Comparison of ENCODE assay signal across 8 cellular contexts in genomic region chr5:180494510-180495181, GRCh38. TPM values are rescaled to one million over a fixed set of nuclear protein-coding genes. Genes with fewer than 3 reads are reported as not detected.
DNase-seq lines count a peak whose midpoint lies in the region; ATAC-seq and TF ChIP-seq lines count a peak whose summit lies in the region.

No MANE protein-coding gene starts in this region.

- H3K27ac ChIP-seq in WERI-Rb-1 (peak overlapping the region; percentile 95), colonic mucosa (peak overlapping the region; percentile 96), left lung (peak overlapping the region; percentile 93 to 95)

- ATAC-seq in GM19328 (IDR thresholded peaks at IDR 0.05; ENCODE audit: unreplicated experiment) (peak; percentile 32), HG03432 (IDR thresholded peaks at IDR 0.05; ENCODE audit: unreplicated experiment) (peak; percentile 41), left lung (peak; percentile 43)

- no peaks in the 10 kb centered on the region for H3K9me3 ChIP-seq in WERI-Rb-1 (ENCODE audit: severe bottlenecking)
- no peaks in the 10 kb centered on the region for H3K9me3 ChIP-seq in colonic mucosa
- H3K9me3 ChIP-seq in left lung: no peaks in the 10 kb centered on the region

- H3K27me3 ChIP-seq in WERI-Rb-1 (ENCODE audit: insufficient read depth, low read depth, severe bottlenecking) (no peaks in the 10 kb centered on the region), colonic mucosa (no peaks in the 10 kb centered on the region), left lung (no peaks in the 10 kb centered on the region)

- H3K4me1 ChIP-seq in colonic mucosa (peaks cover 12% of the 10 kb centered on the region), left lung (peaks cover 2 to 46% of the 10 kb centered on the region in 2 donors)

- H3K36me3 Mint-ChIP-seq in CD14-positive monocyte: peaks cover 3 to 15% of the 10 kb centered on the region in 2 donors

- DNase-seq in CD14-positive monocyte (ENCODE audit: low spot score) (no peak), WERI-Rb-1 (peak; percentile 10), colonic mucosa (peak; percentile 46), left lung (peak; percentile 53 to 85), epidermal melanocyte (ENCODE audit: insufficient read length, low spot score) (no peak)
- DNase-seq in stimulated activated CD4-positive, alpha-beta T cell treated with anti-CD3 and anti-CD28 coated beads, Interleukin-4, amount 100 ng/mL, for 1 hour: peak; percentile 48

- H3K4me3 ChIP-seq in WERI-Rb-1 (ENCODE audit: low read depth, low read length): peak overlapping the region; percentile 69
- H3K4me3 ChIP-seq in colonic mucosa: peak overlapping the region; percentile 99
- peak overlapping the region; percentile 92 to 98 for H3K4me3 ChIP-seq in left lung

- H3K36me3 ChIP-seq in WERI-Rb-1 (peaks cover 15% of the 10 kb centered on the region), colonic mucosa (no peaks in the 10 kb centered on the region), left lung (no peaks in the 10 kb centered on the region)

- H3K27me3 Mint-ChIP-seq in CD14-positive monocyte (ENCODE audit: low read depth in 3 of 3): peaks cover 0 to 2% (median 0%) of the 10 kb centered on the region in 3 donors

- H3K27ac Mint-ChIP-seq in CD14-positive monocyte: peak overlapping the region; percentile 78 to 91 (median 90)

- no peak for TF ChIP-seq CTCF in CD14-positive monocyte (IDR thresholded peaks at IDR 0.05)
- no peak for TF ChIP-seq CTCF in WERI-Rb-1 (IDR thresholded peaks at IDR 0.05; ENCODE audit: low read depth, low read length)
- TF ChIP-seq CTCF in colonic mucosa (IDR thresholded peaks at IDR 0.05): no peak
- no peak for TF ChIP-seq CTCF in left lung (IDR thresholded peaks at IDR 0.05)

- peaks cover 28% of the 10 kb centered on the region for H3K4me1 Mint-ChIP-seq in CD14-positive monocyte

- H3K4me3 Mint-ChIP-seq in CD14-positive monocyte: peak overlapping the region; percentile 88 to 95

- H3K9me3 Mint-ChIP-seq in CD14-positive monocyte: peaks cover 0 to 2% (median 0%) of the 10 kb centered on the region in 7 donors

- intact Hi-C loops in CD14-positive monocyte (cut with micrococcal nuclease): loop anchor here (10.0 kb wide), 2 partner anchors 200 to 750 kb away; partner anchors contain the start of genes MAPK9 (in 2 of the 2) and RACK1 (in 1 of the 2)
- intact Hi-C loops in colonic mucosa (cut with DNase I): no loop called here
- intact Hi-C loops in left lung (cut with DNase I): no loop called here

- peak overlapping the region; percentile 77 to 85 for H3K9ac ChIP-seq in colonic mucosa (ENCODE audit: low read depth in 2 of 2, low read length in 2 of 2)

RNA-seq across cellular contexts. Expression of gene CNOT6, which starts 0.5 kb away (rescaled TPM):
- 1 to 10 TPM; 4.8 to 9.5 TPM for polyA plus RNA-seq in CD14-positive monocyte
- total RNA-seq in colonic mucosa: 10 to 100 TPM; 35.5 to 38.2 TPM
- total RNA-seq in left lung: 10 to 100 TPM; 29.1 to 30.7 TPM

Comparison
In these comparisons a context has a peak if more than half of its experiments do, and no peak if none do; other contexts are left out.
1. DNase-seq: peak in WERI-Rb-1 (single experiment), colonic mucosa (single experiment), left lung (2 of 2) and stimulated activated CD4-positive, alpha-beta T cell treated with anti-CD3 and anti-CD28 coated beads, Interleukin-4, amount 100 ng/mL, for 1 hour (single experiment); none in CD14-positive monocyte (single experiment) and epidermal melanocyte (single experiment).
2. intact Hi-C loops: an anchor here in CD14-positive monocyte (10.0 kb wide); none called in colonic mucosa and left lung.
3. Peak in every context shown above with its lines, with median percentiles within 50 percentile points of each other: ATAC-seq, H3K27ac ChIP-seq and H3K4me3 ChIP-seq.